In the genomic region with DNA sequence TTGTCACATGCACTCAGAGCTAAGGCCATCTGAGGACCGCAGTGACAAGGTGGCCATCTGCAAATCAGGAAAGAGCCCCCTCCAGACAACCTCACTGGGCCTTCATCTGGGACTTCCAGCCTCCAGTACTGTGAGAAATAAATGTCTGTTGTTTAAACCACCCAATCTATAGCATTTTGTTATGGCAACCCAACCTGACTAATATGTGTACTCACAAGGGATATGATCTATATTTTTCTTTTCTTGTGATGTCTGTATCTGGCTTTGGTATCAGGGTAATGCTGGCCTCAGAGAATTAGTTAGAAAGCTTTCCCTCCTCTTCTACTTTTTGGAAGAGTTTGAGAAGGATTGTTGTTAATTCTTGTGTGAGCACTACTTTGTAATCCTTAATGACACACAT, we compare ENCODE assay signal across 24 cellular contexts.
"Had no signal": no experiment of that assay in that cellular context is flagged by ENCODE, and none has a peak within 500 bp of the region (broad histone marks: within the 10 kb centered on the region; RNA-seq: fewer than 3 reads in every experiment).

No MANE protein-coding gene starts in this region.

- H3K27ac Mint-ChIP-seq: mesothelial cell of epicardium had no signal

- H3K4me3 ChIP-seq: coronary artery, dorsolateral prefrontal cortex, esophagus squamous epithelium, gastrocnemius medialis, heart right ventricle, left lung, lower lobe of right lung, mucosa of descending colon had no signal

- H3K27ac ChIP-seq: coronary artery, dorsolateral prefrontal cortex, esophagus squamous epithelium, gastrocnemius medialis, heart right ventricle, left lung, lower lobe of right lung had no signal

- H3K4me3 Mint-ChIP-seq: mesothelial cell of epicardium had no signal

- ATAC-seq: gastrocnemius medialis, heart right ventricle, left cardiac atrium, left lung, left ventricle myocardium superior, lower lobe of right lung, mucosa of descending colon had no signal

- H3K4me1 ChIP-seq: esophagus squamous epithelium, gastrocnemius medialis, heart right ventricle, left lung, lower lobe of right lung had no signal

- H3K4me1 Mint-ChIP-seq: mesothelial cell of epicardium had no signal

- H3K9me3 ChIP-seq: esophagus squamous epithelium, gastrocnemius medialis, left lung, lower lobe of right lung, mucosa of descending colon had no signal

- H3K36me3 Mint-ChIP-seq: mesothelial cell of epicardium had no signal

- DNase-seq: dermis blood vessel endothelial cell; dorsolateral prefrontal cortex; effector CD4-positive, alpha-beta T cell; effector memory CD4-positive, alpha-beta T cell; esophagus squamous epithelium; foreskin fibroblast; foreskin melanocyte; gastrocnemius medialis; glutamatergic neuron; head of caudate nucleus; heart right ventricle; hippocampal formation; left cardiac atrium; left lung; left ventricle myocardium superior; lower lobe of right lung; mesenchymal stem cell; mucosa of descending colon had no signal

- H3K9me3 Mint-ChIP-seq: mesothelial cell of epicardium had no signal

- FAIRE-seq: colon, endothelial cell of umbilical vein, islet of Langerhans, keratinocyte had no signal
